Comparison of ENCODE assay signal across 26 cellular contexts in genomic region chr7:95525503-95525902, GRCh38. TPM values are rescaled to one million over a fixed set of nuclear protein-coding genes. Genes with fewer than 3 reads are reported as not detected.
DNase-seq lines count a peak whose midpoint lies in the region; ATAC-seq and TF ChIP-seq lines count a peak whose summit lies in the region.
"Had no signal": no experiment of that assay in that cellular context is flagged by ENCODE, and none has a peak within 500 bp of the region (broad histone marks: within the 10 kb centered on the region; RNA-seq: fewer than 3 reads in every experiment).

No MANE protein-coding gene starts in this region.

- intact Hi-C loops in left colon (cut with DNase I, micrococcal nuclease) = loop anchor here in 1 of 2 donors (5.0 kb wide), 1 partner anchor 162 kb away; no protein-coding TSS in a partner anchor
- intact Hi-C loops in sciatic nerve (cut with DNase I) = loop anchor here (5.0 kb wide), 1 partner anchor 162 kb away; no protein-coding TSS in a partner anchor
- intact Hi-C loops in posterior vena cava (cut with DNase I) = loop anchor here in 1 of 2 donors (5.0 kb wide), 1 partner anchor 162 kb away; no protein-coding TSS in a partner anchor

- no peak overlapping the region for H3K4me3 Mint-ChIP-seq in osteocyte (ENCODE audit: unreplicated experiment)
- H3K4me3 Mint-ChIP-seq: activated CD4-positive, alpha-beta T cell treated with anti-CD3 and anti-CD28 coated beads for 36 hours; activated T-cell treated with anti-CD3 and anti-CD28 coated beads, Interleukin-2, amount 50 U/mL, for 72 hours had no signal

- no peak for TF ChIP-seq CTCF in osteocyte (IDR thresholded peaks at IDR 0.05)

- H3K9me3 Mint-ChIP-seq in osteocyte (ENCODE audit: unreplicated experiment) = no peaks in the 10 kb centered on the region
- H3K9me3 Mint-ChIP-seq: activated T-cell treated with anti-CD3 and anti-CD28 coated beads, Interleukin-2, amount 50 U/mL, for 72 hours had no signal

- ATAC-seq in left colon = peak; percentile 75
- ATAC-seq in sciatic nerve = peak; percentile 87
- ATAC-seq: activated CD4-positive, alpha-beta T cell treated with anti-CD3 and anti-CD28 coated beads for 36 hours; activated T-cell treated with anti-CD3 and anti-CD28 coated beads, Interleukin-2, amount 50 U/mL, for 72 hours had no signal

- DNase-seq in LoVo (ENCODE audit: low spot score) = peak; percentile 16
- no peak for DNase-seq in caudate nucleus (lab: John Stamatoyannopoulos, UW)
- no peak for DNase-seq in left colon
- no peak for DNase-seq in sciatic nerve (ENCODE audit: low spot score)
- no peak for DNase-seq in osteocyte (ENCODE audit: extremely low spot score, unreplicated experiment)
- no peak for DNase-seq in HCEC 1CT
- DNase-seq in posterior vena cava (ENCODE audit: low spot score) = no peak
- DNase-seq in NCI-H1930 (lab: John Stamatoyannopoulos, UW) = no peak
- DNase-seq: ACHN; activated CD4-positive, alpha-beta T cell treated with anti-CD3 and anti-CD28 coated beads for 36 hours; activated CD8-positive, alpha-beta memory T cell treated with anti-CD3 and anti-CD28 coated beads for 24 hours; activated naive CD4-positive, alpha-beta T cell treated with anti-CD3 and anti-CD28 coated beads, Interleukin-2, amount 50 U/mL, for 16 hours; activated T-cell treated with anti-CD3 and anti-CD28 coated beads, Interleukin-2, amount 50 U/mL, for 72 hours; Calu3; central memory CD4-positive, alpha-beta T cell; foreskin melanocyte; islet precursor cell; mammary epithelial cell; NCI-H146; NCI-H526; stomach; SW 1271 had no signal

- no peak overlapping the region for H3K27ac Mint-ChIP-seq in osteocyte (ENCODE audit: unreplicated experiment)
- H3K27ac Mint-ChIP-seq: activated CD4-positive, alpha-beta T cell treated with anti-CD3 and anti-CD28 coated beads for 36 hours; activated T-cell treated with anti-CD3 and anti-CD28 coated beads, Interleukin-2, amount 50 U/mL, for 72 hours had no signal

- H3K36me3 Mint-ChIP-seq in osteocyte (ENCODE audit: unreplicated experiment) = no peaks in the 10 kb centered on the region

- H3K27ac ChIP-seq in caudate nucleus (ENCODE audit: low read depth, low read length) = peak overlapping the region; percentile 96
- H3K27ac ChIP-seq: ascending aorta, C4-2B, right atrium auricular region, stomach had no signal

- H3K27me3 Mint-ChIP-seq in osteocyte (ENCODE audit: unreplicated experiment) = peaks cover 41% of the 10 kb centered on the region

- no peaks in the 10 kb centered on the region for H3K4me1 Mint-ChIP-seq in osteocyte (ENCODE audit: unreplicated experiment)
- H3K4me1 Mint-ChIP-seq: activated CD4-positive, alpha-beta T cell treated with anti-CD3 and anti-CD28 coated beads for 36 hours had no signal

RNA-seq across cellular contexts. Expression of gene ASB4, which starts 39.8 kb away (rescaled TPM):
- total RNA-seq in left colon (under 1 TPM; 0.40 to 0.56 TPM), sciatic nerve (0.80 TPM), osteocyte (not detected in 2 replicates), posterior vena cava (under 1 TPM in 1 of 2 donors, not detected in 1; 0.24 TPM)
- total RNA-seq: activated CD4-positive, alpha-beta T cell treated with anti-CD3 and anti-CD28 coated beads for 36 hours; activated T-cell treated with anti-CD3 and anti-CD28 coated beads, Interleukin-2, amount 50 U/mL, for 72 hours; H4; mammary epithelial cell had no signal
